16 cellular contexts compared by ENCODE assay signal in the genomic region with DNA sequence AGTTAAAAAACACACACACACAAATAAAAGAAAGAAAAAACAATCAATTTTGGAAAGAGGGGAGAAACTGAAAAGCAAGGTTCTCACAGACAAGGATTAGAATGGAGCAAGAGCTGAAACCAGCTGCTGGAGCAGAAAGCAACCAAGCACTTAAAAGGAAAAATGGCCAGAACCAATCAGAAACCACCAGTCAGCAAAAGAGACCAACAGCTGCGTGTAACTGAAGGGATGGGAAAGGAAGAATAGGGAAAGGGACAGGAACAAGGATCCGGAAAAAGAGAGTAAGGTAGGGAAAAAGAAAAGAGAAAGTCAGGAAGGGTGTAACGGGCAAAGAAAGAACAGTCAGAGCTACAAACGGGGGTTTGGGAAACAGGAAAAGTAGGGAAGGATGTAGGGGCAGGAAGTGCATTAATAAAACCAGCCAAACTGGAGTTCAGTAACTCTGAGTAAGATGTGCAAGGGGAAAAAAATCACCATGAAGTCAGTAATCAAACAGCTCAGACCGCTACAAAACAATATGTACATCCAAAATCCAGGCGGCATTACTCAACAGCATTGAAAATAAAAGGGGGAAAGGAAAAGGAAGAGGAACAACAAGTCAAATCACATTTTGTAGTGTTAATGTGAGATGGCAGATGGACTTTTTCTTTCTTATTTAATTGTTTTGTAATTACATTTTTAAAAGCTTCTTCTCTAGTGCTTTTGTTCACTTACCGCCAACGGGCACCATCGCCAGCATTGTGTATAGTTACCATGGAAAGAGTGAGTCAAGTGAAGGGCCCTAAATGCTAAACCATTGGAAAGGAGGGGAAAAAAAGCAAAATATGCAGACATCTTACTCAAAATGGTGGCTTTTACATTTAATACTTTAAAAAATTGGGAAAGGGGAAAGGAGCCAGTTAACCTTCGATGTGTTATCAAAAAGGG. TPM values are rescaled to one million over a fixed set of nuclear protein-coding genes. Genes with fewer than 3 reads are reported as not detected.
DNase-seq lines count a peak whose midpoint lies in the region; ATAC-seq, FAIRE-seq and TF ChIP-seq lines count a peak whose summit lies in the region.
"Had no signal": no experiment of that assay in that cellular context is flagged by ENCODE, and none has a peak within 500 bp of the region (broad histone marks: within the 10 kb centered on the region; RNA-seq: fewer than 3 reads in every experiment).

No MANE protein-coding gene starts in this region.

- ATAC-seq in K562 (no peak), GM21423 (IDR thresholded peaks at IDR 0.05; ENCODE audit: unreplicated experiment) (no peak), natural killer cell (no peak)

- H3K4me2 ChIP-seq in K562 (ENCODE audit: insufficient read depth, low read length): no peak overlapping the region

- no peak for TF ChIP-seq POLR2A in K562 (conservative IDR thresholded peaks at IDR 0.05)

- H3K9me3 ChIP-seq in HUES6 (ENCODE audit: control insufficient read depth, insufficient read depth, low read depth, low read length): no peaks in the 10 kb centered on the region
- H3K9me3 ChIP-seq in K562 (replicated peaks; ENCODE audit: control insufficient read depth, insufficient read depth, low read depth, low read length): no peaks in the 10 kb centered on the region
- H3K9me3 ChIP-seq in left ventricle myocardium inferior (replicated peaks): no peaks in the 10 kb centered on the region
- H3K9me3 ChIP-seq: ovary had no signal

- in situ Hi-C loops in K562 (cut with MboI): no loop called here

- CTCF ChIA-PET in K562 (lab: Yijun Ruan, JAX; ENCODE audit: low intra/inter-chr PET ratio): no interaction called here

- H3K4me3 Mint-ChIP-seq in natural killer cell: no peak overlapping the region
- H3K4me3 Mint-ChIP-seq: dendritic cell treated with granulocyte-macrophage colony-stimulating factor and Interleukin-4, amounts not matched to agents 40 ng/mL and 50 ng/mL, for 4 days had no signal

- no peak overlapping the region for H3K4me3 ChIP-seq in HUES6 (ENCODE audit: low read depth, low read length)
- no peak overlapping the region for H3K4me3 ChIP-seq in K562
- H3K4me3 ChIP-seq in left ventricle myocardium inferior: peak overlapping the region; percentile 18
- H3K4me3 ChIP-seq: ovary had no signal

- TF ChIP-seq EP300 in K562 (IDR thresholded peaks at IDR 0.05; ENCODE audit: low read length): no peak

- intact Hi-C loops in K562 (cut with micrococcal nuclease): no loop called here
- intact Hi-C loops in left ventricle myocardium inferior (cut with micrococcal nuclease): loop anchor here (10.0 kb wide), 1 partner anchor 158 kb away; no protein-coding TSS in a partner anchor
- intact Hi-C loops in natural killer cell (cut with micrococcal nuclease): no loop called here

- H3K9ac ChIP-seq in HUES6 (ENCODE audit: low read length): no peak overlapping the region
- H3K9ac ChIP-seq in K562 (ENCODE audit: insufficient read depth in 1 of 2, low read depth in 2 of 2, low read length in 2 of 2): no peak overlapping the region

- peaks cover 5 to 24% of the 10 kb centered on the region in 2 donors for H3K27me3 Mint-ChIP-seq in natural killer cell (ENCODE audit: low read depth in 2 of 2)

- no peaks in the 10 kb centered on the region for H3K4me1 Mint-ChIP-seq in natural killer cell
- H3K4me1 Mint-ChIP-seq: CD4-positive, CD25-positive, alpha-beta regulatory T cell had no signal

- H3K27me3 ChIP-seq in HUES6 (ENCODE audit: control insufficient read depth, insufficient read depth, low read length) (no peaks in the 10 kb centered on the region), K562 (ENCODE audit: control insufficient read depth in 2 of 2, insufficient read depth in 2 of 2, low read length in 2 of 2) (no peaks in the 10 kb centered on the region), left ventricle myocardium inferior (ENCODE audit: low read depth) (no peaks in the 10 kb centered on the region)
- H3K27me3 ChIP-seq: ovary had no signal

- H2AFZ ChIP-seq in K562 (ENCODE audit: low read depth, low read length): no peak overlapping the region

- 0 out of 2 replicates have a peak overlapping the region, but pooled peaks have one; percentile 3 for H3K27ac ChIP-seq in HUES6 (ENCODE audit: low read depth, low read length)
- H3K27ac ChIP-seq in K562 (ENCODE audit: extremely low read depth, low read depth, low read length): no peak overlapping the region
- H3K27ac ChIP-seq in left ventricle myocardium inferior (replicated peaks): peak overlapping the region; percentile 48
- H3K27ac ChIP-seq: ovary had no signal

- H3K4me1 ChIP-seq in HUES6 (ENCODE audit: control insufficient read depth, insufficient read depth, low read length) (peaks cover 8% of the 10 kb centered on the region), K562 (replicated peaks in 1 of 2; ENCODE audit: control insufficient read depth in 2 of 2, insufficient read depth in 2 of 2, low read length in 2 of 2) (no peaks in the 10 kb centered on the region), left ventricle myocardium inferior (peaks cover 34% of the 10 kb centered on the region)

- H3K9me1 ChIP-seq in K562 (ENCODE audit: control insufficient read depth, insufficient read depth, low read length): no peaks in the 10 kb centered on the region

- no peaks in the 10 kb centered on the region for H3K36me3 Mint-ChIP-seq in natural killer cell
- H3K36me3 Mint-ChIP-seq: CD4-positive, CD25-positive, alpha-beta regulatory T cell had no signal

- H3K36me3 ChIP-seq in HUES6 (ENCODE audit: control insufficient read depth, insufficient read depth, low read length) (no peaks in the 10 kb centered on the region), K562 (ENCODE audit: control insufficient read depth, insufficient read depth, low read length) (no peaks in the 10 kb centered on the region), left ventricle myocardium inferior (peaks cover 5% of the 10 kb centered on the region)
- H3K36me3 ChIP-seq: ovary had no signal

- H4K20me1 ChIP-seq in K562 (replicated peaks; ENCODE audit: control insufficient read depth, insufficient read depth, low read length): no peaks in the 10 kb centered on the region

- H3K79me2 ChIP-seq in K562 (ENCODE audit: control insufficient read depth, insufficient read depth, low read length): no peaks in the 10 kb centered on the region

- no TSS peak for BruUV-seq in K562 (replicated peaks; lab: Mats Ljungman, UMichigan)

- TF ChIP-seq CTCF in K562 (IDR thresholded peaks at IDR 0.05 in 2 of 3, conservative IDR thresholded peaks at IDR 0.05 in 1 of 3; ENCODE audit: insufficient read depth in 2 of 3, low read depth in 1 of 3, low read length in 3 of 3): no peak
- TF ChIP-seq CTCF in left ventricle myocardium inferior (IDR thresholded peaks at IDR 0.05; ENCODE audit: borderline replicate concordance): no peak
- TF ChIP-seq CTCF in GM10266 (IDR thresholded peaks at IDR 0.05; ENCODE audit: control insufficient read depth, insufficient read depth, low read depth, missing control alignments): no peak
- no peak for TF ChIP-seq CTCF in natural killer cell (IDR thresholded peaks at IDR 0.05)

- no peak for TF ChIP-seq RAD21 in K562 (CRISPR knock-in tag; conservative IDR thresholded peaks at IDR 0.05 in 1 of 2, IDR thresholded peaks at IDR 0.05 in 1 of 2)

- H3K9me3 Mint-ChIP-seq in natural killer cell: no peaks in the 10 kb centered on the region
- H3K9me3 Mint-ChIP-seq: CD4-positive, CD25-positive, alpha-beta regulatory T cell; dendritic cell treated with granulocyte-macrophage colony-stimulating factor and Interleukin-4, amounts not matched to agents 40 ng/mL and 50 ng/mL, for 4 days had no signal

- no peak overlapping the region for H3K27ac Mint-ChIP-seq in natural killer cell
- H3K27ac Mint-ChIP-seq: CD4-positive, CD25-positive, alpha-beta regulatory T cell; dendritic cell treated with granulocyte-macrophage colony-stimulating factor and Interleukin-4, amounts not matched to agents 40 ng/mL and 50 ng/mL, for 4 days had no signal

- no peak for DNase-seq in K562 (ENCODE audit: extremely low read depth in 1 of 4, low spot score in 3 of 4)
- no peak for DNase-seq in left ventricle myocardium inferior
- peak; percentile 25 for DNase-seq in retina
- no peak for DNase-seq in GM10266 (ENCODE audit: extremely low spot score)
- DNase-seq in natural killer cell: no peak
- no peak for DNase-seq in middle frontal gyrus (ENCODE audit: extremely low spot score, low spot score)
- DNase-seq: activated CD4-positive, alpha-beta T cell treated with anti-CD3 and anti-CD28 coated beads for 48 hours; activated gamma-delta T cell; CD4-positive, CD25-positive, alpha-beta regulatory T cell; H7; NCI-H82 had no signal

- POLR2A ChIA-PET in K562 (lab: Yijun Ruan, JAX): interaction anchor here (1.0 kb wide), 1 partner anchor 14 kb away, joined by 3 read pairs; no protein-coding TSS in a partner anchor

- no peak for FAIRE-seq in K562 (lab: Jason Lieb, UNC)

- 76% methylated on average over 9 of the region's 10 CpGs for WGBS in K562 (ENCODE audit: insufficient coverage, low coverage, missing lambda C conversion rate)

TF ChIP-seq in K562, 482 proteins besides CTCF, POLR2A, EP300 and RAD21 (continues in another document):
- no peak for TF ChIP-seq KAT8 (IDR thresholded peaks at IDR 0.05; ENCODE audit: low read depth)
- no peak for TF ChIP-seq KLF10 (CRISPR knock-in tag; IDR thresholded peaks at IDR 0.05)
- TF ChIP-seq GTF2A2 (tag; IDR thresholded peaks at IDR 0.05): no peak
- no peak for TF ChIP-seq ZBTB8A (IDR thresholded peaks at IDR 0.05; ENCODE audit: partially characterized antibody)
- TF ChIP-seq C11orf30 (IDR thresholded peaks at IDR 0.05; ENCODE audit: low read depth): peak; percentile 71; the same call in 1 of the 2 replicates
- no peak for TF ChIP-seq SMAD3 (CRISPR knock-in tag; conservative IDR thresholded peaks at IDR 0.05)
- no peak for TF ChIP-seq RNF2 (IDR thresholded peaks at IDR 0.05)

RNA-seq across cellular contexts. Expression of gene APOL5, which starts 49.2 kb away (rescaled TPM):
- not detected in 2 replicates for total RNA-seq in K562 (2011; cell fraction: chromatin; rRNA removed; ENCODE audit: low replicate concordance)
- not detected in 2 replicates for total RNA-seq in K562 (2011; cell fraction: nucleolus; rRNA removed)
- total RNA-seq in K562 (2011; cell fraction: nucleoplasm; rRNA removed): not detected in 2 replicates
- total RNA-seq in K562 (2014; rRNA removed): not detected in 2 replicates
- not detected in 2 replicates for total RNA-seq in K562 (2014; rRNA removed; fragmentation: Illumina TruSeq; extraction: Trizol)
- total RNA-seq in K562 (2015; rRNA removed; fragmentation: Illumina TruSeq; extraction: Trizol): not detected in 2 replicates
- total RNA-seq in K562 (2021): not detected in 2 replicates
- polyA plus RNA-seq in K562 (2011; rRNA removed): not detected in 2 replicates
- polyA plus RNA-seq in K562 (2011; cell fraction: cytosol; rRNA removed): not detected in 2 replicates
- polyA plus RNA-seq in K562 (2011; cell fraction: nucleus; rRNA removed): not detected in 2 replicates
- not detected in 2 replicates for polyA plus RNA-seq in K562 (2012)
- not detected in 2 replicates for polyA plus RNA-seq in K562 (2014; fragmentation: Illumina TruSeq; extraction: Trizol)
- not detected for polyA plus RNA-seq in K562 (2014; fragmentation: Nextera tagmentation; extraction: Ambion mirVana)
- not detected in 2 replicates for polyA plus RNA-seq in K562 (2014; rRNA removed)
- polyA minus RNA-seq in K562 (2011; rRNA and poly(A)+ RNA removed): not detected in 2 replicates
- not detected in 2 replicates for polyA minus RNA-seq in K562 (2011; cell fraction: cytosol; rRNA and poly(A)+ RNA removed)
- polyA minus RNA-seq in K562 (2011; cell fraction: nucleus; rRNA and poly(A)+ RNA removed): not detected in 2 replicates
- total RNA-seq in left ventricle myocardium inferior: not detected
- total RNA-seq in natural killer cell: not detected
- total RNA-seq: CD4-positive, CD25-positive, alpha-beta regulatory T cell; H7; MCF 10A; ovary had no signal
- polyA plus RNA-seq: CD4-positive, CD25-positive, alpha-beta regulatory T cell; ovary had no signal
